ENCODE assay signal across 1 cellular context in the genomic region with DNA sequence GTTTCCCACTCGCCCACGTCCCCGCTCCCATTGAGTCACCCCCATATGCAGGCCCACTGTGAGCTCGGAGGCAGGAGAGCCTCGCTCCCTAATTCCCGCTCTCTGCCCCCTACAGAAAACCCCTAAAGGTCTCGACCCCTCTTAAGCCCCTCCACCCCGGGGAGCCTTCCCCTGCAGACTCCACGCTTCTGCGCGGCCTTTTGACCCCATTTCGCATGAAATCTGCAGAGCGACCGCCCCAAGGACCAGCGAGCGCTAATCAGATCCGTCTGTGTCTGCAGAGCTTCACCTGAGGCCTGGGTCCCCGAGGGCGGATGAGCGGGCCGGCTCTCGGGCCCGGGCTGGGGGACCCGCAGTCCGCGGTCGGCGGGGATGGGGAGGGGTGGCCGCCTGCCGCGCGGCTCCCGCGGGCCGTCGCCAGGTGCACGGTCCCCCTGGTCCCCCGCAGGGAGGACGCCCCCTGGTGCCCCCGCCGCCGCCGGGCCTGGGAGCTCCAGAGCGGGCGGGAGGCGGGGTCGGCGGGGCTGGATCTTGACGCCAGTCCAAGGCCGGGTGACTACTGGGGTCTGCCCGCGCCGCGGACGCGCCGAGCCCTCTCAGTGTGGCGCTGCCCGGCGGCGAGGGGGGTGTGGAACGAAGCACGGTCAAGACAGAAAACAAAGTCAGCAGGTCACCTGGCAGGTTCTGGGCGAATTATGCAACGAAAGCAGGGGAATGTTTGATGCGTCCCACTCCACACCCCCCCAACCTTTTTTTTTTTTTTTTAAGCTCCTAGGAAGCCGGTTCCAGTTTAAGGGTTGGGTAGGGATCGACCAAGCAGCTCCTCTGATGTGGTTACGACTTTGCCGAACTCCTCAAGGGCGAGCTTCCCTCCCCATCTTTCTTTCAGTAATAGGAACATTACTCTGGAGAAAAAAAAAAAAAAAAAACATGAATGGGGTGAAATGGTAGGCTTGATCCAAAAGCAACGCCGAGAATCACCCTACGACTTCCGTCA.
TF ChIP-seq lines count a peak whose summit lies in the region.

No MANE protein-coding gene starts in this region.

TF ChIP-seq in HepG2, 621 proteins besides CTCF, POLR2A, EP300 and RAD21:
- TF ChIP-seq, protein P1, sequence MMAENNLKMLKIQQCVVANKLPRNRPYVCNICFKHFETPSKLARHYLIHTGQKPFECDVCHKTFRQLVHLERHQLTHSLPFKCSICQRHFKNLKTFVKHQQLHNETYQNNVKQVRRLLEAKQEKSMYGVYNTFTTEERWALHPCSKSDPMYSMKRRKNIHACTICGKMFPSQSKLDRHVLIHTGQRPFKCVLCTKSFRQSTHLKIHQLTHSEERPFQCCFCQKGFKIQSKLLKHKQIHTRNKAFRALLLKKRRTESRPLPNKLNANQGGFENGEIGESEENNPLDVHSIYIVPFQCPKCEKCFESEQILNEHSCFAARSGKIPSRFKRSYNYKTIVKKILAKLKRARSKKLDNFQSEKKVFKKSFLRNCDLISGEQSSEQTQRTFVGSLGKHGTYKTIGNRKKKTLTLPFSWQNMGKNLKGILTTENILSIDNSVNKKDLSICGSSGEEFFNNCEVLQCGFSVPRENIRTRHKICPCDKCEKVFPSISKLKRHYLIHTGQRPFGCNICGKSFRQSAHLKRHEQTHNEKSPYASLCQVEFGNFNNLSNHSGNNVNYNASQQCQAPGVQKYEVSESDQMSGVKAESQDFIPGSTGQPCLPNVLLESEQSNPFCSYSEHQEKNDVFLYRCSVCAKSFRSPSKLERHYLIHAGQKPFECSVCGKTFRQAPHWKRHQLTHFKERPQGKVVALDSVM (CRISPR knock-in tag; IDR thresholded peaks at IDR 0.05) = no peak
- TF ChIP-seq MTA1 (CRISPR knock-in tag; IDR thresholded peaks at IDR 0.05; ENCODE audit: borderline replicate concordance) (no peak), AGO2 (optimal IDR thresholded peaks at IDR 0.05; ENCODE audit: low read depth, low read length) (peak; percentile 73), RAD51 (IDR thresholded peaks at IDR 0.05; ENCODE audit: borderline replicate concordance) (no peak), RBFOX2 (IDR thresholded peaks at IDR 0.05; ENCODE audit: low read depth, low read length) (0 out of 2 replicates have a peak, but pooled peaks have one; percentile 18)
- TF ChIP-seq, protein P2, sequence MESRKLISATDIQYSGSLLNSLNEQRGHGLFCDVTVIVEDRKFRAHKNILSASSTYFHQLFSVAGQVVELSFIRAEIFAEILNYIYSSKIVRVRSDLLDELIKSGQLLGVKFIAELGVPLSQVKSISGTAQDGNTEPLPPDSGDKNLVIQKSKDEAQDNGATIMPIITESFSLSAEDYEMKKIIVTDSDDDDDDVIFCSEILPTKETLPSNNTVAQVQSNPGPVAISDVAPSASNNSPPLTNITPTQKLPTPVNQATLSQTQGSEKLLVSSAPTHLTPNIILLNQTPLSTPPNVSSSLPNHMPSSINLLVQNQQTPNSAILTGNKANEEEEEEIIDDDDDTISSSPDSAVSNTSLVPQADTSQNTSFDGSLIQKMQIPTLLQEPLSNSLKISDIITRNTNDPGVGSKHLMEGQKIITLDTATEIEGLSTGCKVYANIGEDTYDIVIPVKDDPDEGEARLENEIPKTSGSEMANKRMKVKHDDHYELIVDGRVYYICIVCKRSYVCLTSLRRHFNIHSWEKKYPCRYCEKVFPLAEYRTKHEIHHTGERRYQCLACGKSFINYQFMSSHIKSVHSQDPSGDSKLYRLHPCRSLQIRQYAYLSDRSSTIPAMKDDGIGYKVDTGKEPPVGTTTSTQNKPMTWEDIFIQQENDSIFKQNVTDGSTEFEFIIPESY (CRISPR knock-in tag; IDR thresholded peaks at IDR 0.05) = peak; percentile 30; the same call in 1 of the 2 replicates
